ENCODE assay signal across 16 cellular contexts in genomic region chr16:85367485-85367884, GRCh38.
DNase-seq lines count a peak whose midpoint lies in the region; ATAC-seq and TF ChIP-seq lines count a peak whose summit lies in the region.
"Had no signal": no experiment of that assay in that cellular context is flagged by ENCODE, and none has a peak within 500 bp of the region (broad histone marks: within the 10 kb centered on the region; RNA-seq: fewer than 3 reads in every experiment).

No MANE protein-coding gene starts in this region.

- DNase-seq in Panc1 (ENCODE audit: low read depth, low spot score) = no peak
- DNase-seq in hepatocyte (ENCODE audit: low spot score) = no peak
- no peak for DNase-seq in transverse colon
- DNase-seq in COLO829 (ENCODE audit: low spot score) = no peak
- no peak for DNase-seq in BE2C
- DNase-seq: DMS 273 treated with DMSO at 0.1 percent for 48 hours, DND-41, HCEC 1CT, NCI-H1105, NCI-H2081 treated with DMSO at 0.1 percent for 48 hours, NCI-H510A, SHP77 treated with DMSO at 0.1 percent for 48 hours had no signal

- POLR2A ChIA-PET in Panc1 (lab: Charles Lee) = no interaction called here

- H3K4me1 ChIP-seq in Panc1 (ENCODE audit: control insufficient read depth, insufficient read depth, low read length) (peaks cover 14% of the 10 kb centered on the region), hepatocyte (ENCODE audit: insufficient read depth) (peaks cover 47% of the 10 kb centered on the region), rectal smooth muscle tissue (ENCODE audit: control insufficient read depth, insufficient read depth, low read length) (peaks cover 33% of the 10 kb centered on the region), transverse colon (peaks cover 28 to 55% (median 36%) of the 10 kb centered on the region in 4 donors), BE2C (peaks cover 54% of the 10 kb centered on the region)

- TF ChIP-seq CTCF in Panc1 (IDR thresholded peaks at IDR 0.05) (no peak), hepatocyte (IDR thresholded peaks at IDR 0.05; ENCODE audit: poor library complexity) (no peak), transverse colon (IDR thresholded peaks at IDR 0.05) (no peak), BE2C (IDR thresholded peaks at IDR 0.05; ENCODE audit: low read depth, low read length) (no peak)

- no peaks in the 10 kb centered on the region for H3K9me2 ChIP-seq in hepatocyte (replicated peaks; ENCODE audit: insufficient read depth)

- H4K20me1 ChIP-seq in hepatocyte (ENCODE audit: insufficient read depth, poor library complexity, severe bottlenecking) = no peaks in the 10 kb centered on the region

- CTCF ChIA-PET in Panc1 (lab: Charles Lee) = no interaction called here

- in situ Hi-C loops in Panc1 (cut with HindIII; ENCODE audit: low pct_unique_long_range_greater_than_20kb, low sequenced_read_pairs) (no loop called here), transverse colon (cut with MboI; ENCODE audit: low pct_ligation_motif_present in 1 of 4, low pct_unique_long_range_greater_than_20kb in 1 of 4, low sequenced_read_pairs in 3 of 4) (no loop called here)

- H3K27ac ChIP-seq in Panc1 (ENCODE audit: low read length) = peak overlapping the region; percentile 29; the same call in 1 of the 2 replicates
- peak overlapping the region; percentile 89 for H3K27ac ChIP-seq in hepatocyte
- H3K27ac ChIP-seq in rectal smooth muscle tissue (ENCODE audit: low read depth, low read length) = peak overlapping the region; percentile 90
- peak overlapping the region in 3 of 4 donors; percentile 4 to 81 (median 60) for H3K27ac ChIP-seq in transverse colon
- H3K27ac ChIP-seq: C4-2B had no signal

- H3K9ac ChIP-seq in rectal smooth muscle tissue (ENCODE audit: low read length) = no peak overlapping the region

- BruUV-seq in Panc1 (replicated peaks; lab: Mats Ljungman, UMichigan) = no TSS peak

- peaks cover 9% of the 10 kb centered on the region for H3K79me2 ChIP-seq in hepatocyte

- H3K9me3 ChIP-seq in Panc1 (ENCODE audit: control insufficient read depth, insufficient read depth, low read depth, low read length) (no peaks in the 10 kb centered on the region), hepatocyte (ENCODE audit: low read depth) (no peaks in the 10 kb centered on the region), transverse colon (no peaks in the 10 kb centered on the region), BE2C (no peaks in the 10 kb centered on the region)

- TF ChIP-seq POLR2A in transverse colon (IDR thresholded peaks at IDR 0.05) = no peak

- ATAC-seq in Panc1 (no peak), HG03354 (IDR thresholded peaks at IDR 0.05; ENCODE audit: poor library complexity, severe bottlenecking, unreplicated experiment) (no peak)
- ATAC-seq: SK-N-SH treated with all-trans-retinoic acid at 6 μM for 48 hours had no signal

- no peak for TF ChIP-seq EP300 in transverse colon (IDR thresholded peaks at IDR 0.05; ENCODE audit: low read depth)

- H3K27me3 ChIP-seq in Panc1 (ENCODE audit: control insufficient read depth, insufficient read depth, low read length) (no peaks in the 10 kb centered on the region), hepatocyte (no peaks in the 10 kb centered on the region), rectal smooth muscle tissue (ENCODE audit: control insufficient read depth, insufficient read depth, low read length) (no peaks in the 10 kb centered on the region), transverse colon (no peaks in the 10 kb centered on the region), BE2C (no peaks in the 10 kb centered on the region)

- no peak overlapping the region for H2AFZ ChIP-seq in hepatocyte

- 95% methylated on average over 12 of the region's 12 CpGs for WGBS in hepatocyte (ENCODE audit: low lambda C conversion rate, missing lambda C conversion rate)
- 86 to 87% methylated on average over 3 to 12 of the region's 12 CpGs for WGBS in transverse colon (ENCODE audit: low coverage in 1 of 2), 2 donors

- H3K4me3 ChIP-seq in Panc1 (ENCODE audit: low read depth in 2 of 2, low read length in 2 of 2) = no peak overlapping the region
- no peak overlapping the region for H3K4me3 ChIP-seq in hepatocyte
- no peak overlapping the region for H3K4me3 ChIP-seq in rectal smooth muscle tissue (ENCODE audit: low read length)
- H3K4me3 ChIP-seq in transverse colon = no peak overlapping the region
- no peak overlapping the region for H3K4me3 ChIP-seq in BE2C (ENCODE audit: low read depth, low read length)

- H3K36me3 ChIP-seq in Panc1 (ENCODE audit: control insufficient read depth, insufficient read depth, low read length) (no peaks in the 10 kb centered on the region), hepatocyte (replicated peaks; ENCODE audit: insufficient read depth, low read depth) (no peaks in the 10 kb centered on the region), rectal smooth muscle tissue (ENCODE audit: control insufficient read depth, insufficient read depth, low read length) (no peaks in the 10 kb centered on the region), transverse colon (no peaks in the 10 kb centered on the region), BE2C (no peaks in the 10 kb centered on the region)

- intact Hi-C loops in Panc1 (cut with micrococcal nuclease; ENCODE audit: unreplicated experiment) = no loop called here
- intact Hi-C loops in transverse colon (cut with DNase I; ENCODE audit: low total_unique reads) = no loop called here

- H3K4me2 ChIP-seq in hepatocyte = no peak overlapping the region

Comparison
In these comparisons a context has a peak if more than half of its experiments do, and no peak if none do; other contexts are left out.
1. H3K27ac ChIP-seq: peak in every context shown above with its lines; median percentile 90 in rectal smooth muscle tissue; 89 in hepatocyte; 60 in transverse colon; 29 in Panc1.